Comparison of ENCODE assay signal across 9 cellular contexts in the genomic region with DNA sequence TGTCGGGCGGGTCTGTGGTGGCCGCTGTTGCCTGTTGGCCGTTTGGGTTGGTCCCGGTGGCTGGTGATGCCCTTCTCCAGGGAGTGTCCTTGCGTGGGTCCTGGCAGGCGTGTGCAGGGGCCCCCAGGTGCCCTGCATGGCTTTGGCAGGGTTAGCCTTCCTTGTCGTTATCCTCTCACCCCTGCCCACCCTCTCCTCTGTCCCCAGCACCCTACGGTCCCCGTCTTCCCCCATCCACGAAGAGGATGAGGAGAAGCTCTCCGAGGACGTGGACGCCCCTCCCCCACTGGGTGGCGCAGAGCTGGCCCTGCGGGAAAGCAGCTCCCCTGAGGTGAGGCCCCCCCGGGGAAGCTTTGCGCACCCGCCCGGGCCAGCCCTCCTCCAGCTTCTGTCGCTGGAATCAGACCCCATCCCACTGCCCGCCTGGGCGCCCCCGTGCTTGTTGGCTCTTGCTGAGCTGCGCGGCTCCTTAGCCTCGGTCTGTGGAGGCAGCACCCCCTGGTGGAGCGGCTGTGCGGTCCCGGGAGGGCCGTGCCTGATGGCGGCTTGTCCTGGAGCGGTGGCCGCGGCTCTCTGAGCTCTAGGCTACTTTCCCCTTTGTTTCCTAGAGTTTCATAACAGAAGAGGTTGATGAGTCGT. TPM values are rescaled to one million over a fixed set of nuclear protein-coding genes. Genes with fewer than 3 reads are reported as not detected.
A peak's percentile ranks its signal among the peaks of the same experiment; 100 is the strongest.
DNase-seq lines count a peak whose midpoint lies in the region; ATAC-seq lines count a peak whose summit lies in the region.
"Had no signal": no experiment of that assay in that cellular context is flagged by ENCODE, and none has a peak within 500 bp of the region (broad histone marks: within the 10 kb centered on the region; RNA-seq: fewer than 3 reads in every experiment).

No MANE protein-coding gene starts in this region.

- no peaks in the 10 kb centered on the region for H3K4me1 ChIP-seq in HAP-1
- H3K4me1 ChIP-seq: SJCRH30 had no signal

- H3K4me3 ChIP-seq in HAP-1 = no peak overlapping the region
- H3K4me3 ChIP-seq: SJCRH30 had no signal

- no peaks in the 10 kb centered on the region for H3K9me3 ChIP-seq in HAP-1
- H3K9me3 ChIP-seq: SJCRH30 had no signal

- DNase-seq in HAP-1 (ENCODE audit: low spot score in 2 of 2) = peak; percentile 26 to 68
- DNase-seq in RPMI7951 (ENCODE audit: low read depth) = peak; percentile 12
- peak; percentile 11 for DNase-seq in effector CD8-positive, alpha-beta T cell (lab: John Stamatoyannopoulos, UW)
- peak in 38 of 56 donors; percentile 2 to 69 (median 36) for DNase-seq in nucleus accumbens (lab: John Stamatoyannopoulos, UW)
- DNase-seq in NCI-H510A treated with DMSO at 0.1 percent for 48 hours (lab: John Stamatoyannopoulos, UW) = no peak
- DNase-seq in DMS153 (lab: John Stamatoyannopoulos, UW) = no peak

- no peaks in the 10 kb centered on the region for H3K27me3 ChIP-seq in HAP-1 (ENCODE audit: low read depth)
- H3K27me3 ChIP-seq: SJCRH30 had no signal

- in situ Hi-C loops in HAP-1 (cut with MboI; ENCODE audit: low sequenced_read_pairs) = no loop called here

- peaks cover 27% of the 10 kb centered on the region for H3K36me3 ChIP-seq in HAP-1 (replicated peaks)
- H3K36me3 ChIP-seq: SJCRH30 had no signal

- no peak for ATAC-seq in GM19035 (IDR thresholded peaks at IDR 0.05; ENCODE audit: unreplicated experiment)
- ATAC-seq: left colon had no signal

RNA-seq across cellular contexts. Expression of a gene that starts 10.6 kb away (rescaled TPM):
- 28.7 and 45.3 TPM in 2 replicates for total RNA-seq in RPMI7951 (2014; rRNA removed; shearing (Covaris generic))

RNA-seq across cellular contexts. Expression of a gene that starts 51.3 kb away (rescaled TPM):
- total RNA-seq in RPMI7951 (2014; rRNA removed; shearing (Covaris generic)) = 8.9 and 10.6 TPM in 2 replicates

RNA-seq across cellular contexts. Expression of a gene that starts 51.6 kb away (rescaled TPM):
- 0.36 and 0.49 TPM in 2 replicates for total RNA-seq in RPMI7951 (2014; rRNA removed; shearing (Covaris generic))

RNA-seq across cellular contexts. Expression of a gene that starts 58.1 kb away (rescaled TPM):
- 10.4 and 18.3 TPM in 2 replicates for total RNA-seq in RPMI7951 (2014; rRNA removed; shearing (Covaris generic))

Comparison
In these comparisons a context has a peak if more than half of its experiments do, and no peak if none do; other contexts are left out.
1. DNase-seq: peak in HAP-1 (2 of 2), RPMI7951 (single experiment), effector CD8-positive, alpha-beta T cell (single experiment) and nucleus accumbens (38 of 56); none in NCI-H510A treated with DMSO at 0.1 percent for 48 hours (single experiment) and DMS153 (single experiment).